ENCODE assay signal across 15 cellular contexts in the genomic region with DNA sequence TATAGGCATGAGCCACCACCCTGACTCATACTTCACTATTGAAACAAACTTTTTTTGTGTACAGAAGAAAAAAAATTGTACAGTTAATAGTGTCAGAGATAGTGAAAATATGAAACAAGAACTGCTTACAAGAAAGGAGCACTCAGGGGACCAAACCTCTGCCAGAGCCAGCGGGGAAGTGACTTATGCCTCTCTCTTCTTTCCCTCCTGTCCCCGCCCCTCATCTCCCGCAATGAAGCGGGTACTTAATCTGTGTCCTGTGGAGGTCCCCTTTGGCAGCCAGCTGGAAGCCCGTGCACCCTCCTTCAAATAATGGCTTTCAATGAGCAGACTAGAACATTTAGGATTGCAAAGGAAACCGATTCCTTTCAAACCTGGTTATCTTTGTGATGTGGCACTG. TPM values are rescaled to one million over a fixed set of nuclear protein-coding genes. Genes with fewer than 3 reads are reported as not detected.
"Had no signal": no experiment of that assay in that cellular context is flagged by ENCODE, and none has a peak within 500 bp of the region (broad histone marks: within the 10 kb centered on the region; RNA-seq: fewer than 3 reads in every experiment).

No MANE protein-coding gene starts in this region.

RNA-seq across cellular contexts. Expression of a gene that starts 51.5 kb away (rescaled TPM):
- total RNA-seq: activated CD8-positive, alpha-beta memory T cell treated with anti-CD3 and anti-CD28 coated beads for 36 hours; cardiac septum; endothelial cell of umbilical vein; esophagus squamous epithelium; fibroblast of villous mesenchyme; glomerular endothelial cell; kidney epithelial cell; left ventricle myocardium inferior; mucosa of gallbladder; osteoblast; psoas muscle; thoracic aorta; ureter had no signal
- polyA plus RNA-seq: endothelial cell of umbilical vein, neural cell, psoas muscle, small intestine had no signal
